In the genomic region with DNA sequence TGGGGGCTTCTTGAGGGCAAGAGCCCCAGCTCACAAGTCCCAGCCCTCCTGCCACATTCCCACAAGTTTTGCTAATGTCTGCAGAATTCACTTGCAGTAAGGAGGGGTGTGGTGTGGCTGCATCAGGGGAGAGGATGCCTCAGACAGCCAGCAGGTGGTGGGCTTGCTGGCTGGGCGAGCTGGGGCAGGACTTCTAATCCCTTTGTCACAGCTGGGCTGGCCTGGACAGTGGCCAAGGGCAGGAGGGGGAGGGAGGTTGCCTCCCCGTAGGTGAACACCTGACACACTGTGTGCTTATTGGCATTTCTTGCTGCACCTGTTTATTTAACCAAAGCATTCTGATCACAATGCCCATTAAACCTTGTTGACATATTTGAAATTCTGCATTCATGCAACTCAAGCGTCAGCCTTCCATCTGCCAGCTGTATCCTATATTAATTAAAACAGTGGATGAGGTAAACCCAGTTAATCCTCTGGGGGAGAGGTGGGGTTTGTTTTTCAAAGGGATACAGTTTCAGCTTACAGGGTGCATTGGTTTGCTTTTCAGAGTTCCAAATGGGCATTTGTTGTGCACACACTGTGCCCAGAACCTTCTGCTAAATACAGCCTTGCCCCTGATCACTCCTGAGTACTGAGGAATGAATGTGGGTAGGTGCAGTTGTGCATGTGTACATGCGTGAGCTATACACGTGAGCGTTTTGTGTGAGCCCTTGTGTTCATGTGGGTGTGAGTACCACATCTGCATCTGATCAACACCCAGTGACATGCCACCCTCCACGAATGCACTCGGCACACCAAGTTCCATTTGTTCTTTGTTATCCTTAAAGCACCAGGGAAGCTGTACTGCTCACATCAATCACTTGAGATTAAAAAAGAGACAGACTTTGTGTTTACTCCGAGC, we compare ENCODE assay signal across 7 cellular contexts.
DNase-seq lines count a peak whose midpoint lies in the region; ATAC-seq and TF ChIP-seq lines count a peak whose summit lies in the region.

No MANE protein-coding gene starts in this region.

- no peak overlapping the region for H3K27ac ChIP-seq in smooth muscle cell (ENCODE audit: low read depth)

- no peak overlapping the region for H3K9ac ChIP-seq in smooth muscle cell (ENCODE audit: low read depth)

- no peaks in the 10 kb centered on the region for H3K9me3 Mint-ChIP-seq in activated CD8-positive, alpha-beta memory T cell treated with anti-CD3 and anti-CD28 coated beads, Interleukin-2, amount 10 ng/mL, durations not matched to agents 7 days and 5 days (ENCODE audit: low read depth)

- H3K4me1 Mint-ChIP-seq in activated CD8-positive, alpha-beta memory T cell treated with anti-CD3 and anti-CD28 coated beads, Interleukin-2, amount 10 ng/mL, durations not matched to agents 7 days and 5 days = no peaks in the 10 kb centered on the region

- WGBS in smooth muscle cell (ENCODE audit: low lambda C conversion rate) = 47% methylated on average over 9 of the region's 9 CpGs

- H3K27me3 ChIP-seq in GM06990 (replicated peaks; ENCODE audit: control insufficient read depth, insufficient read depth, low read length) (no peaks in the 10 kb centered on the region; the same call in none of the 2 replicates), smooth muscle cell (ENCODE audit: low read depth) (no peaks in the 10 kb centered on the region)

- TF ChIP-seq CTCF in GM06990 (IDR thresholded peaks at IDR 0.05; ENCODE audit: insufficient read depth, low read length, poor library complexity, severe bottlenecking) = peak; percentile 84
- TF ChIP-seq CTCF in smooth muscle cell (IDR thresholded peaks at IDR 0.05; ENCODE audit: borderline replicate concordance, insufficient read depth, poor library complexity, severe bottlenecking) = peak; percentile 16

- H3K36me3 Mint-ChIP-seq in activated CD8-positive, alpha-beta memory T cell treated with anti-CD3 and anti-CD28 coated beads, Interleukin-2, amount 10 ng/mL, durations not matched to agents 7 days and 5 days = no peaks in the 10 kb centered on the region

- H3K27me3 Mint-ChIP-seq in activated CD8-positive, alpha-beta memory T cell treated with anti-CD3 and anti-CD28 coated beads, Interleukin-2, amount 10 ng/mL, durations not matched to agents 7 days and 5 days = peaks cover 7% of the 10 kb centered on the region

- ATAC-seq in HG03139 (IDR thresholded peaks at IDR 0.05; ENCODE audit: unreplicated experiment) (peak; percentile 75), left cardiac atrium (peak; percentile 56 to 70)
- peak; percentile 51 for ATAC-seq in activated CD8-positive, alpha-beta memory T cell treated with anti-CD3 and anti-CD28 coated beads, Interleukin-2, amount 10 ng/mL, durations not matched to agents 7 days and 5 days

- no peaks in the 10 kb centered on the region for H3K79me2 ChIP-seq in smooth muscle cell (ENCODE audit: low read depth)

- intact Hi-C loops in left cardiac atrium (cut with DNase I) = loop anchor here (10.0 kb wide), 2 partner anchors 103 to 253 kb away; no protein-coding TSS in a partner anchor

- no peak overlapping the region for H2AFZ ChIP-seq in smooth muscle cell (ENCODE audit: low read depth)

- H3K27ac Mint-ChIP-seq in activated CD8-positive, alpha-beta memory T cell treated with anti-CD3 and anti-CD28 coated beads, Interleukin-2, amount 10 ng/mL, durations not matched to agents 7 days and 5 days = no peak overlapping the region

- CTCF ChIA-PET in activated CD8-positive, alpha-beta memory T cell treated with anti-CD3 and anti-CD28 coated beads, Interleukin-2, amount 10 ng/mL, durations not matched to agents 7 days and 5 days (lab: Charles Lee) = interaction anchor here (0.8 to 1.3 kb wide), 2 partner anchors 14 to 105 kb away, joined by 3 to 5 read pairs; no protein-coding TSS in a partner anchor

- H3K4me2 ChIP-seq in smooth muscle cell = no peak overlapping the region

- no peaks in the 10 kb centered on the region for H4K20me1 ChIP-seq in smooth muscle cell (ENCODE audit: low read depth)

- H3K4me3 Mint-ChIP-seq in activated CD8-positive, alpha-beta memory T cell treated with anti-CD3 and anti-CD28 coated beads, Interleukin-2, amount 10 ng/mL, durations not matched to agents 7 days and 5 days = no peak overlapping the region

- no peaks in the 10 kb centered on the region for H3K4me1 ChIP-seq in smooth muscle cell (ENCODE audit: low read depth)

- no peaks in the 10 kb centered on the region for H3K36me3 ChIP-seq in GM06990 (ENCODE audit: control insufficient read depth, insufficient read depth, low read length)
- H3K36me3 ChIP-seq in smooth muscle cell (ENCODE audit: low read depth) = no peaks in the 10 kb centered on the region

- no peaks in the 10 kb centered on the region for H3K9me3 ChIP-seq in smooth muscle cell (replicated peaks; ENCODE audit: low read depth)

- H3F3A ChIP-seq in smooth muscle cell (ENCODE audit: low read depth) = no peaks in the 10 kb centered on the region

- H3K4me3 ChIP-seq in GM06990 (replicated peaks; ENCODE audit: low read depth, low read length) (no peak overlapping the region), smooth muscle cell (no peak overlapping the region)

- DNase-seq in GM06990 (ENCODE audit: extremely low read depth, insufficient read length) (peak; percentile 41), NCI-H2227 treated with DMSO at 0.1 percent for 48 hours (lab: John Stamatoyannopoulos, UW) (peak; percentile 13), left cardiac atrium (peak; percentile 57), smooth muscle cell (lab: John Stamatoyannopoulos, UW; ENCODE audit: unreplicated experiment) (no peak), cerebellum (ENCODE audit: low spot score) (no peak)
- peak; percentile 39 for DNase-seq in activated CD8-positive, alpha-beta memory T cell treated with anti-CD3 and anti-CD28 coated beads, Interleukin-2, amount 10 ng/mL, durations not matched to agents 7 days and 5 days

Comparison
In these comparisons a context has a peak if more than half of its experiments do, and no peak if none do; other contexts are left out.
1. DNase-seq: peak in GM06990 (single experiment), NCI-H2227 treated with DMSO at 0.1 percent for 48 hours (single experiment), activated CD8-positive, alpha-beta memory T cell treated with anti-CD3 and anti-CD28 coated beads, Interleukin-2, amount 10 ng/mL, durations not matched to agents 7 days and 5 days (single experiment) and left cardiac atrium (single experiment); none in smooth muscle cell (single experiment) and cerebellum (single experiment).
2. Peak in every context shown above with its lines, with median percentiles within 50 percentile points of each other: ATAC-seq.